Comparison of ENCODE assay signal across 9 cellular contexts in the genomic region with DNA sequence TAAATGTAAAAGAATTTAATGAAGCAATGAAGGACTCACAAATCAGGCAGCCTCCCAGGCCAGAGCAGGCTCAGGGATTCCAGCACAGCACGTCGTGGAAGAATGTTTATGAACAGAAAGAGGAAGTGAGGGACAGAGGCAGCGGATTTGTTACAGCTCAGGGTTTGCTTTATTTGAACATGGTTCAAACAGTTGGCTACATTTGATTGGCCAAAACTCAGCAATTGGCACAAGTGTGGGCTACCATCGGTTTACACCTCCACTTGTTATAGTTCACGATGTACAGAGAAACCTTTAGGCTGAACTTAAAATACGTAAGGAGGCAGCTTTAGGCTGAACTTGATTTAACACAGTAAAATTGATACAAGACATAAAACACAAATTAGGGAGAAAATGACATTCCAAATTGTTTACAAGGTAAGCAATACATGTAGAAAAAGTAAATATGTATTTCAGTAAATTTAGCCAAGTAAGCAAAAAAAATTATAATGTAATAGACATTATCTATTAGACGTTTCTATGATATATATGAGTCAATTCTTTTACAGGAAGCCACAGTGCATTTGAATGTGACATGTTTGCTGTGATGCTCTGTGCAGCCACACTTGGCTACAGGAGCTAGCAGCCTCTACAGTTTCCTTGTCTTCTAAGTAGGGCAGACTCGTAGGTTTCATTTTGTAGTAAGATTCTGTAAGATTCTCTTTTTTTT.
DNase-seq lines count a peak whose midpoint lies in the region; ATAC-seq, FAIRE-seq and TF ChIP-seq lines count a peak whose summit lies in the region.
"Had no signal": no experiment of that assay in that cellular context is flagged by ENCODE, and none has a peak within 500 bp of the region (broad histone marks: within the 10 kb centered on the region; RNA-seq: fewer than 3 reads in every experiment).

No MANE protein-coding gene starts in this region.

- H3K4me2 ChIP-seq in BLaER1 treated with 17β-estradiol and CSF1 and Interleukin-3, amounts not matched to agents 10 nM and 100 nM = peak overlapping the region in 8 of 11 experiments; percentile 6 to 96 (median 82); a peak in 14 of 22 replicates

- peaks cover 34% of the 10 kb centered on the region for H3K36me3 Mint-ChIP-seq in activated CD4-positive, alpha-beta memory T cell treated with anti-CD3 and anti-CD28 coated beads, Interleukin-2, amount 10 ng/mL, durations not matched to agents 7 days and 5 days (ENCODE audit: low read depth)
- no peaks in the 10 kb centered on the region for H3K36me3 Mint-ChIP-seq in natural killer cell

- H3K9me3 ChIP-seq in BLaER1 treated with 17β-estradiol and CSF1 and Interleukin-3, amounts not matched to agents 10 nM and 100 nM (replicated peaks in 1 of 11) = peaks cover 3 to 22% (median 13%) of the 10 kb centered on the region in 11 experiments; a peak in 13 of 22 replicates
- H3K9me3 ChIP-seq: pancreas had no signal

- H3K27ac Mint-ChIP-seq in activated CD4-positive, alpha-beta memory T cell treated with anti-CD3 and anti-CD28 coated beads, Interleukin-2, amount 10 ng/mL, durations not matched to agents 7 days and 5 days = peak overlapping the region; percentile 95
- H3K27ac Mint-ChIP-seq in natural killer cell = peak overlapping the region; percentile 96 to 98

- CTCF ChIA-PET in activated CD4-positive, alpha-beta memory T cell treated with anti-CD3 and anti-CD28 coated beads, Interleukin-2, amount 10 ng/mL, durations not matched to agents 7 days and 5 days (lab: Charles Lee) = interaction anchor here (0.6 to 5.0 kb wide), 7 partner anchors 11 to 903 kb away, joined by 3 to 33 read pairs (median 3); no protein-coding TSS in a partner anchor

- peak overlapping the region in 6 of 10 experiments; percentile 11 to 61 (median 54); a peak in 11 of 20 replicates for H3K4me3 ChIP-seq in BLaER1 treated with 17β-estradiol and CSF1 and Interleukin-3, amounts not matched to agents 10 nM and 100 nM
- H3K4me3 ChIP-seq: pancreas had no signal

- H3K27me3 Mint-ChIP-seq in activated CD4-positive, alpha-beta memory T cell treated with anti-CD3 and anti-CD28 coated beads, Interleukin-2, amount 10 ng/mL, durations not matched to agents 7 days and 5 days = peaks cover under 1% of the 10 kb centered on the region
- no peaks in the 10 kb centered on the region for H3K27me3 Mint-ChIP-seq in natural killer cell (ENCODE audit: low read depth in 2 of 2)

- ATAC-seq in HG03159 (IDR thresholded peaks at IDR 0.05; ENCODE audit: unreplicated experiment) = peak; percentile 93
- ATAC-seq in natural killer cell = peak; percentile 77 to 93 (median 88)

- H3K9ac ChIP-seq in BLaER1 treated with 17β-estradiol and CSF1 and Interleukin-3, amounts not matched to agents 10 nM and 100 nM = peak overlapping the region in 7 of 11 experiments; percentile 43 to 86 (median 77); a peak in 13 of 22 replicates

- POLR2A ChIA-PET in activated CD4-positive, alpha-beta memory T cell treated with anti-CD3 and anti-CD28 coated beads, Interleukin-2, amount 10 ng/mL, durations not matched to agents 7 days and 5 days (lab: Charles Lee) = interaction anchor here (0.7 to 2.3 kb wide), 15 partner anchors 13 to 909 kb away, joined by 3 to 19 read pairs (median 4); partner anchors contain the start of genes ADSS2, AKT3 and HNRNPU

- peaks cover 4 to 61% (median 57%) of the 10 kb centered on the region in 10 experiments for H3K4me1 ChIP-seq in BLaER1 treated with 17β-estradiol and CSF1 and Interleukin-3, amounts not matched to agents 10 nM and 100 nM

- DNase-seq in GM19239 (ENCODE audit: insufficient read length, low spot score) = no peak
- DNase-seq in activated CD4-positive, alpha-beta memory T cell treated with anti-CD3 and anti-CD28 coated beads, Interleukin-2, amount 10 ng/mL, durations not matched to agents 7 days and 5 days = peak; percentile 65
- DNase-seq in natural killer cell = peak; percentile 45
- DNase-seq in COLO668 (lab: John Stamatoyannopoulos, UW; ENCODE audit: unreplicated experiment) = no peak
- no peak for DNase-seq in NCI-H524 (lab: John Stamatoyannopoulos, UW)
- DNase-seq in NCI-H1694 treated with DMSO at 0.1 percent for 48 hours (lab: John Stamatoyannopoulos, UW) = no peak
- DNase-seq: pancreas had no signal

- no peaks in the 10 kb centered on the region for H3K27me3 ChIP-seq in BLaER1 treated with 17β-estradiol and CSF1 and Interleukin-3, amounts not matched to agents 10 nM and 100 nM
- H3K27me3 ChIP-seq: pancreas had no signal

- H3K9me3 Mint-ChIP-seq in activated CD4-positive, alpha-beta memory T cell treated with anti-CD3 and anti-CD28 coated beads, Interleukin-2, amount 10 ng/mL, durations not matched to agents 7 days and 5 days = peaks cover 9% of the 10 kb centered on the region
- peaks cover 0 to 2% of the 10 kb centered on the region in 2 donors for H3K9me3 Mint-ChIP-seq in natural killer cell

- peak overlapping the region in 10 of 11 experiments; percentile 10 to 99 (median 96); a peak in 18 of 22 replicates for H3K27ac ChIP-seq in BLaER1 treated with 17β-estradiol and CSF1 and Interleukin-3, amounts not matched to agents 10 nM and 100 nM

- H3K4me3 Mint-ChIP-seq in activated CD4-positive, alpha-beta memory T cell treated with anti-CD3 and anti-CD28 coated beads, Interleukin-2, amount 10 ng/mL, durations not matched to agents 7 days and 5 days = peak overlapping the region; percentile 73
- peak overlapping the region; percentile 95 for H3K4me3 Mint-ChIP-seq in natural killer cell

- FAIRE-seq in GM19239 (lab: Jason Lieb, UNC) = peak; percentile 72
- FAIRE-seq: pancreas had no signal

- H3K36me3 ChIP-seq in BLaER1 treated with 17β-estradiol and CSF1 and Interleukin-3, amounts not matched to agents 10 nM and 100 nM = no peaks in the 10 kb centered on the region
- H3K36me3 ChIP-seq: pancreas had no signal

- no peaks in the 10 kb centered on the region for H4K20me1 ChIP-seq in BLaER1 treated with 17β-estradiol and CSF1 and Interleukin-3, amounts not matched to agents 10 nM and 100 nM

- no peak for TF ChIP-seq CTCF in natural killer cell (IDR thresholded peaks at IDR 0.05)

- intact Hi-C loops in natural killer cell (cut with micrococcal nuclease) = loop anchor here (1.0 to 2.0 kb wide), 4 partner anchors 26 to 1070 kb away; partner anchors contain the start of genes ADSS2, CEP170 and DESI2

- H3K4me1 Mint-ChIP-seq in activated CD4-positive, alpha-beta memory T cell treated with anti-CD3 and anti-CD28 coated beads, Interleukin-2, amount 10 ng/mL, durations not matched to agents 7 days and 5 days = peaks cover 61% of the 10 kb centered on the region
- H3K4me1 Mint-ChIP-seq in natural killer cell = peaks cover 56 to 57% of the 10 kb centered on the region in 2 donors

Comparison
In these comparisons a context has a peak if more than half of its experiments do, and no peak if none do; other contexts are left out.
1. DNase-seq: peak in activated CD4-positive, alpha-beta memory T cell treated with anti-CD3 and anti-CD28 coated beads, Interleukin-2, amount 10 ng/mL, durations not matched to agents 7 days and 5 days (single experiment) and natural killer cell (single experiment); none in GM19239 (single experiment), COLO668 (single experiment), NCI-H524 (0 of 2) and NCI-H1694 treated with DMSO at 0.1 percent for 48 hours (single experiment).